1 cellular context compared by ENCODE assay signal in genomic region chr18:22637787-22638186, GRCh38.
TF ChIP-seq lines count a peak whose summit lies in the region.

No MANE protein-coding gene starts in this region.

TF ChIP-seq in IMR-90, 13 proteins besides CTCF, POLR2A, EP300 and RAD21 (continued from another document):
- TF ChIP-seq USF2 (IDR thresholded peaks at IDR 0.05; ENCODE audit: low read depth, low read length), result no peak
